26 cellular contexts compared by ENCODE assay signal in the genomic region with DNA sequence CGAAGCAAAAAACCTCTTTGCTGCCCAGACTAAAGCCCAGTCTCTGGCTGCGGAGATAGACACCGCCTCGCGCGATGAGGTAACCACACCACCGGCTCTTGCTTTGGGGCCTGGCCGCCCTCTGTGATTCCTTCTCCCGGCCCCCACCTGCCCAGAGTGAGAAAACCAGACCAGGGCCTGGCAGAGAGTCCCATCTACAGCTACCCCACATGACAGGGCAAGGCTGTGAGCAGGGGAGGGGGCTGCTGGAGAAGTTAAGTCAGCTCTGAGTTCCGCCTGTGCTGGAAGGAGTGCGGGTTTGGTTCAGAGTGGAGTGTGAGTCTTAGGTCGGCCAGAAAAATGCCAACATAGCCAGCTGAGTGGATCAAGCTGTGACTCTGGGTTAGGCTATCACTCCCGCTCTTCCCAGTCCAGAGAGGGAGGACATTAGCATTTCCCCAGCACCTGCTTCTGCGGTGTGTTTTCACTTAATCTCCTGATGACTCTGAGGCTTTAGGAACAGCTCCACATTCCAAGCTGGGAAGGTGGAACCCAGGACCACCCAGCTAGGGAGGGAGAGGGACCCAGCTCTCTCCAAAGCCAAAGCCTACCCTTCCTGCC.
"Had no signal": no experiment of that assay in that cellular context is flagged by ENCODE, and none has a peak within 500 bp of the region (broad histone marks: within the 10 kb centered on the region; RNA-seq: fewer than 3 reads in every experiment).

No MANE protein-coding gene starts in this region.

- DNase-seq: activated CD4-positive, alpha-beta T cell treated with anti-CD3 and anti-CD28 coated beads for 36 hours; activated CD8-positive, alpha-beta memory T cell treated with anti-CD3 and anti-CD28 coated beads, Interleukin-2, amount 50 U/mL, for 4 hours; activated CD8-positive, alpha-beta T cell treated with anti-CD3 and anti-CD28 coated beads for 36 hours; activated gamma-delta T cell treated with Interleukin-2 at 50 U/mL for 16 hours; activated naive CD4-positive, alpha-beta T cell treated with anti-CD3 and anti-CD28 coated beads, Interleukin-2, amount 10 ng/mL, durations not matched to agents 7 days and 5 days; activated naive CD8-positive, alpha-beta T cell treated with anti-CD3 and anti-CD28 coated beads for 36 hours; activated T-cell treated with anti-CD3 and anti-CD28 coated beads, Interleukin-2, amount 50 U/mL, for 72 hours; brain microvascular endothelial cell; NCI-H1105; NCI-H1436; NCI-H1694 treated with DMSO at 0.1 percent for 48 hours; NCI-H2029 treated with DMSO at 0.1 percent for 48 hours; NCI-H510A treated with DMSO at 0.1 percent for 48 hours; NCI-H69; PC-3; SIG-M5; T-cell; T-helper 2 cell; T1000 had no signal

- H3K36me3 Mint-ChIP-seq: activated naive CD8-positive, alpha-beta T cell treated with anti-CD3 and anti-CD28 coated beads for 36 hours had no signal

- H3K27me3 ChIP-seq: brain microvascular endothelial cell, MG63 had no signal

- H3K27me3 Mint-ChIP-seq: activated CD4-positive, alpha-beta T cell treated with anti-CD3 and anti-CD28 coated beads for 36 hours; activated CD8-positive, alpha-beta T cell treated with anti-CD3 and anti-CD28 coated beads for 36 hours; activated naive CD4-positive, alpha-beta T cell treated with anti-CD3 and anti-CD28 coated beads, Interleukin-2, amount 10 ng/mL, durations not matched to agents 7 days and 5 days; activated naive CD8-positive, alpha-beta T cell treated with anti-CD3 and anti-CD28 coated beads for 36 hours; T-cell had no signal

- H3K4me3 Mint-ChIP-seq: activated CD4-positive, alpha-beta T cell treated with anti-CD3 and anti-CD28 coated beads for 36 hours; activated CD8-positive, alpha-beta T cell treated with anti-CD3 and anti-CD28 coated beads for 36 hours; activated naive CD4-positive, alpha-beta T cell treated with anti-CD3 and anti-CD28 coated beads, Interleukin-2, amount 10 ng/mL, durations not matched to agents 7 days and 5 days; activated naive CD8-positive, alpha-beta T cell treated with anti-CD3 and anti-CD28 coated beads for 36 hours; activated T-cell treated with anti-CD3 and anti-CD28 coated beads, Interleukin-2, amount 50 U/mL, for 72 hours; T-cell had no signal

- H3K27ac ChIP-seq: brain microvascular endothelial cell, KMS-11, SK-N-MC, VCaP had no signal

- H3K27ac Mint-ChIP-seq: activated CD4-positive, alpha-beta T cell treated with anti-CD3 and anti-CD28 coated beads for 36 hours; activated CD8-positive, alpha-beta T cell treated with anti-CD3 and anti-CD28 coated beads for 36 hours; activated naive CD4-positive, alpha-beta T cell treated with anti-CD3 and anti-CD28 coated beads, Interleukin-2, amount 10 ng/mL, durations not matched to agents 7 days and 5 days; activated naive CD8-positive, alpha-beta T cell treated with anti-CD3 and anti-CD28 coated beads for 36 hours; activated T-cell treated with anti-CD3 and anti-CD28 coated beads, Interleukin-2, amount 50 U/mL, for 72 hours; activated T-helper 2 cell treated with anti-CD3 and anti-CD28 coated beads, Interferon-gamma antibody, Interleukin-2, Interleukin-4, amounts not matched to agents 10 μg/mL and 5 μg/mL and 100 μg/mL, durations not matched to agents 14 hours and 24 hours and 36 hours; T-cell had no signal

- H3K9me3 ChIP-seq: MG63 had no signal

- H3K36me3 ChIP-seq: brain microvascular endothelial cell, MG63 had no signal

- FAIRE-seq: RCC 7860, TTC549 had no signal

- H3K4me2 ChIP-seq: KMS-11 had no signal

- H3K9ac ChIP-seq: KMS-11 had no signal

- H3K4me3 ChIP-seq: MG63, SK-N-MC had no signal

- H3K9me3 Mint-ChIP-seq: activated CD8-positive, alpha-beta T cell treated with anti-CD3 and anti-CD28 coated beads for 36 hours; activated naive CD4-positive, alpha-beta T cell treated with anti-CD3 and anti-CD28 coated beads, Interleukin-2, amount 10 ng/mL, durations not matched to agents 7 days and 5 days; activated naive CD8-positive, alpha-beta T cell treated with anti-CD3 and anti-CD28 coated beads for 36 hours; activated T-cell treated with anti-CD3 and anti-CD28 coated beads, Interleukin-2, amount 50 U/mL, for 72 hours; activated T-helper 2 cell treated with anti-CD3 and anti-CD28 coated beads, Interferon-gamma antibody, Interleukin-2, Interleukin-4, amounts not matched to agents 10 μg/mL and 5 μg/mL and 100 μg/mL, durations not matched to agents 14 hours and 24 hours and 36 hours; T-cell had no signal

- ATAC-seq: activated CD4-positive, alpha-beta T cell treated with anti-CD3 and anti-CD28 coated beads for 36 hours; activated CD8-positive, alpha-beta T cell treated with anti-CD3 and anti-CD28 coated beads for 36 hours; activated T-cell treated with anti-CD3 and anti-CD28 coated beads, Interleukin-2, amount 50 U/mL, for 72 hours; PC-3; T-cell had no signal
